27 cellular contexts compared by ENCODE assay signal in the genomic region with DNA sequence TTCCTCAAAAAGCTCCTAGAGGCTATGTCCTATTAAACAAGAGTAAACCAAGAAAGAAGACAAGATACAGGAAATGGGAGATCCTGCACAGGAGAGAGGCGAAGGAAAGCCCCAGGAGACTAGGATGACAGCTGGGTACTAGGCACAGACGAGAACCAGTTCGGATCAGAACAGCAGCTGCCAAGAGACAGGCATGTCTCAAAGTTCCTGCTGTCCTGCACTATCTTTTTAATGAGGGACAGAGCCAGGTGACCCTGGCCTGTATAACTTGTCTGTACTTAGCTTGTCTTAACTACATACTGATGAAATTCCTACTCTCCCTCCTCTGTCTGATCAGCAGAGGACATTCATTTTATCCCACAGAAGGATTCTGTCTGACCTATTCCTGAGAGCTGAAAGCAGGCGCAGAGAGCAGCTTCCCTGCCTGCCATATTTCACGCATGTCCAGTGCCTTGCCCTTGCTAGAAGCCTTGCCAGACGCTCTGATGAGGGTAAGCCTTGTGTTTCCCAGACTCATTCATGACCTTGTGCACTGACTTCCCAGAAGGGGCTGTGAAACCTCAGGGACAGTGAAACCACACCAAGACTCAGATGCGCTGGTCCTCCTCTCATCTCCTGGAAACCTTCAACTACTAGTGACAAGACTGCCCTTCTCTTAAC. TPM values are rescaled to one million over a fixed set of nuclear protein-coding genes. Genes with fewer than 3 reads are reported as not detected.
DNase-seq lines count a peak whose midpoint lies in the region; ATAC-seq and TF ChIP-seq lines count a peak whose summit lies in the region.
"Had no signal": no experiment of that assay in that cellular context is flagged by ENCODE, and none has a peak within 500 bp of the region (broad histone marks: within the 10 kb centered on the region; RNA-seq: fewer than 3 reads in every experiment).

No MANE protein-coding gene starts in this region.

- H3K27me3 ChIP-seq in heart left ventricle (no peaks in the 10 kb centered on the region), right atrium auricular region (no peaks in the 10 kb centered on the region), dorsolateral prefrontal cortex (no peaks in the 10 kb centered on the region), tibial nerve (no peaks in the 10 kb centered on the region)
- H3K27me3 ChIP-seq: BLaER1 had no signal

- DNase-seq in heart left ventricle (peak in 1 of 5 donors; percentile 35), right atrium auricular region (ENCODE audit: low spot score) (no peak), dorsolateral prefrontal cortex (no peak), myocyte (ENCODE audit: low read depth) (peak; percentile 72), tibial nerve (ENCODE audit: low spot score in 2 of 2) (no peak)
- DNase-seq: CD4-positive, CD25-positive, alpha-beta regulatory T cell; GM23248; H9; Kasumi-1; MV-4-11; NCI-H1105; NCI-H1436 treated with DMSO at 0.1 percent for 48 hours; NCI-H187 treated with DMSO at 0.1 percent for 48 hours; NCI-H2107; NCI-H446; NCI-H524 treated with DMSO at 0.1 percent for 48 hours; NCI-H774; PC-9; SIG-M5 had no signal

- intact Hi-C loops in heart left ventricle (cut with DNase I) (loop anchor here in 1 of 10 donors (10.0 kb wide), 1 partner anchor 55 kb away; the partner anchor contains the start of gene GFI1B), dorsolateral prefrontal cortex (cut with DNase I) (no loop called here)

- no peak for TF ChIP-seq EP300 in tibial nerve (IDR thresholded peaks at IDR 0.05)

- no peak for TF ChIP-seq POLR2A in heart left ventricle (IDR thresholded peaks at IDR 0.05)
- TF ChIP-seq POLR2A in tibial nerve (IDR thresholded peaks at IDR 0.05), result no peak

- WGBS in heart left ventricle, 4 donors, result 64 to 72% (median 69%) methylated on average over 7 of the region's 7 CpGs
- WGBS in tibial nerve, 2 donors, result 88 to 90% methylated on average over 7 of the region's 7 CpGs

- H3K27ac ChIP-seq in heart left ventricle (peak overlapping the region in 7 of 12 donors; percentile 4 to 51 (median 32)), right atrium auricular region (no peak overlapping the region), dorsolateral prefrontal cortex (peak overlapping the region in 37 of 59 donors; percentile 0 to 78 (median 47)), temporal lobe (ENCODE audit: low read depth, low read length) (peak overlapping the region; percentile 32), tibial nerve (no peak overlapping the region)
- H3K27ac ChIP-seq: BLaER1, GM23248, PC-9, RWPE1 had no signal

- peak; percentile 47 to 86 (median 74) for ATAC-seq in heart left ventricle
- ATAC-seq in GM21619 (IDR thresholded peaks at IDR 0.05; ENCODE audit: unreplicated experiment), result no peak
- ATAC-seq in HG02938 (IDR thresholded peaks at IDR 0.05; ENCODE audit: unreplicated experiment), result no peak
- ATAC-seq: K562, SK-N-SH treated with all-trans-retinoic acid at 6 μM for 48 hours had no signal

- H3K4me3 ChIP-seq in heart left ventricle (no peak overlapping the region), right atrium auricular region (no peak overlapping the region), dorsolateral prefrontal cortex (no peak overlapping the region), tibial nerve (no peak overlapping the region)
- H3K4me3 ChIP-seq: BLaER1, GM23248, K562, PC-9 had no signal

- TF ChIP-seq CTCF in heart left ventricle (IDR thresholded peaks at IDR 0.05) (no peak), right atrium auricular region (IDR thresholded peaks at IDR 0.05) (no peak), dorsolateral prefrontal cortex (IDR thresholded peaks at IDR 0.05 in 54 of 56, conservative IDR thresholded peaks at IDR 0.05 in 2 of 56; ENCODE audit: low read depth in 1 of 56, partially characterized antibody in 56 of 56) (no peak), tibial nerve (IDR thresholded peaks at IDR 0.05) (no peak)

- H3K9me3 ChIP-seq in heart left ventricle, result peaks cover 0 to 6% (median 0%) of the 10 kb centered on the region in 12 donors
- H3K9me3 ChIP-seq in right atrium auricular region, result peaks cover 0 to 5% of the 10 kb centered on the region in 2 donors
- no peaks in the 10 kb centered on the region for H3K9me3 ChIP-seq in tibial nerve
- H3K9me3 ChIP-seq: BLaER1 had no signal

- H3K36me3 ChIP-seq in heart left ventricle, result peaks cover 0 to 100% (median 99%) of the 10 kb centered on the region in 9 donors
- H3K36me3 ChIP-seq in right atrium auricular region, result peaks cover 87% of the 10 kb centered on the region
- H3K36me3 ChIP-seq in tibial nerve, result peaks cover 0 to 100% (median 26%) of the 10 kb centered on the region in 3 donors

- H3K4me1 ChIP-seq in heart left ventricle (peaks cover 0 to 13% (median 0%) of the 10 kb centered on the region in 12 donors), right atrium auricular region (no peaks in the 10 kb centered on the region), tibial nerve (no peaks in the 10 kb centered on the region)
- H3K4me1 ChIP-seq: BLaER1 had no signal

RNA-seq across cellular contexts. Expression of gene TSC1, which starts 24.7 kb away (rescaled TPM):
- total RNA-seq in heart left ventricle, result 10 to 100 TPM; 34.4 to 87.6 (median 55.9) TPM
- 10 to 100 TPM; 16.2 to 19.8 TPM for polyA plus RNA-seq in heart left ventricle
- 10 to 100 TPM; 27.6 to 36.4 TPM for total RNA-seq in right atrium auricular region
- total RNA-seq in dorsolateral prefrontal cortex, result 100 to 1,000 TPM in 101 of 120 experiments, 10 to 100 TPM in 19; 80.3 to 138 (median 112) TPM
- total RNA-seq in myocyte, result 30.3 and 54.3 TPM in 2 replicates
- polyA plus RNA-seq in myocyte (2012), result 17.0 TPM
- 40.6 TPM for total RNA-seq in temporal lobe
- 10 to 100 TPM; 48.6 to 88.4 (median 68.9) TPM for total RNA-seq in tibial nerve

RNA-seq across cellular contexts. Expression of gene SPACA9, which starts 41.0 kb away (rescaled TPM):
- total RNA-seq in heart left ventricle (1 to 10 TPM; 2.3 to 6.9 (median 4.6) TPM), right atrium auricular region (10 to 100 TPM in 1 of 2 donors, 1 to 10 TPM in 1; 8.1 to 17.1 TPM), dorsolateral prefrontal cortex (10 to 100 TPM in 117 of 120 experiments, 1 to 10 TPM in 3; 8.1 to 22.3 (median 14.5) TPM), myocyte (1.7 and 3.5 TPM in 2 replicates), temporal lobe (2.5 TPM), tibial nerve (1 to 10 TPM; 4.2 to 5.9 (median 5.3) TPM)
- polyA plus RNA-seq in heart left ventricle, result 1 to 10 TPM; 1.6 to 4.6 TPM
- 11.9 TPM for polyA plus RNA-seq in myocyte (2012)

RNA-seq across cellular contexts. Expression of gene AK8, which starts 41.7 kb away (rescaled TPM):
- total RNA-seq in heart left ventricle (1 to 10 TPM in 1 of 9 donors, under 1 TPM in 1, not detected in 7; 0.61 to 1.4 TPM), right atrium auricular region (under 1 TPM in 1 of 2 donors, not detected in 1; 0.19 TPM), dorsolateral prefrontal cortex (10 to 100 TPM in 1 of 120 experiments, 1 to 10 TPM in 117, under 1 TPM in 2; 0.77 to 10.6 (median 3.3) TPM), myocyte (0.13 and 0.16 TPM in 2 replicates), temporal lobe (0.49 TPM), tibial nerve (1 to 10 TPM in 2 of 4 donors, under 1 TPM in 2; 0.30 to 4.3 (median 1.7) TPM)
- not detected for polyA plus RNA-seq in heart left ventricle
- polyA plus RNA-seq in myocyte (2012), result 0.59 TPM
- total RNA-seq: CD4-positive, CD25-positive, alpha-beta regulatory T cell; K562 had no signal

RNA-seq across cellular contexts. Expression of gene GFI1B, which starts 58.8 kb away (rescaled TPM):
- under 1 TPM in 3 of 9 donors, not detected in 6; 0.31 to 0.39 (median 0.32) TPM for total RNA-seq in heart left ventricle
- under 1 TPM; 0.06 to 0.11 TPM for polyA plus RNA-seq in heart left ventricle
- under 1 TPM in 1 of 2 donors, not detected in 1; 0.35 TPM for total RNA-seq in right atrium auricular region
- total RNA-seq in dorsolateral prefrontal cortex, result 1 to 10 TPM in 1 of 120 experiments, under 1 TPM in 32, not detected in 87; 0.14 to 1.6 (median 0.30) TPM
- total RNA-seq in myocyte, result 0.10 TPM in 1 of 2 replicates, not detected in the other
- polyA plus RNA-seq in myocyte (2012), result not detected
- under 0.01 TPM for total RNA-seq in temporal lobe
- not detected for total RNA-seq in tibial nerve
- total RNA-seq: GM23248, H9, MCF 10A, PC-9 had no signal
- polyA plus RNA-seq: GM23248 had no signal

Comparison
In these comparisons a context has a peak if more than half of its experiments do, and no peak if none do; other contexts are left out.
1. H3K27ac ChIP-seq: peak in heart left ventricle (7 of 12), dorsolateral prefrontal cortex (37 of 59) and temporal lobe (single experiment); none in right atrium auricular region (0 of 2) and tibial nerve (0 of 4).
2. ATAC-seq: peak in heart left ventricle (4 of 4); none in GM21619 (single experiment) and HG02938 (single experiment).